ENCODE assay signal across 1 cellular context in the genomic region with DNA sequence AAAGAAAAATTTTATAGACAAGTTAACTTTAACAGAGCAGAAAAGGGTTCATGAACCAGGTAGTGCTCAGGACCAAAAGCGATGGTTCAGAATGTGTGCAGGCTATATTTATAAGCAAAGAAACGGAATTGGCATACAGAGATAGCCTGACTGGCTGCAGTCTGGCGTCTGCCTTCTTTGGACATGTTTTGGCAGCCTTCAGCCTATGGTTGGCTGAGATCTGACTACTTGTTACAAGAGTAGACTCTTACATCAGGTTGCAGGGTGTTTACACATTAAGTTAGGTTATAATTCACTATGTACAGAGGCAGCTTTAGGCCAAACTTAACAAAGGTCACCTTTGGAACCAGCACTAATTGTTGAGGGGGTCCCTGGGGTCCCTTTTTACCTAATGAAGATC.
TF ChIP-seq lines count a peak whose summit lies in the region.

No MANE protein-coding gene starts in this region.

TF ChIP-seq in IMR-90, 13 proteins besides CTCF, POLR2A, EP300 and RAD21:
- TF ChIP-seq MXI1 (IDR thresholded peaks at IDR 0.05; ENCODE audit: borderline replicate concordance, low read depth, low read length): no peak
- no peak for TF ChIP-seq MAZ (IDR thresholded peaks at IDR 0.05; ENCODE audit: borderline replicate concordance, low read depth, low read length)
- TF ChIP-seq RCOR1 (IDR thresholded peaks at IDR 0.05; ENCODE audit: insufficient replicate concordance, low read length): no peak
- no peak for TF ChIP-seq BHLHE40 (IDR thresholded peaks at IDR 0.05; ENCODE audit: low read depth, low read length)
- TF ChIP-seq CEBPB (IDR thresholded peaks at IDR 0.05; ENCODE audit: low read depth, low read length): no peak
- TF ChIP-seq, protein P1, sequence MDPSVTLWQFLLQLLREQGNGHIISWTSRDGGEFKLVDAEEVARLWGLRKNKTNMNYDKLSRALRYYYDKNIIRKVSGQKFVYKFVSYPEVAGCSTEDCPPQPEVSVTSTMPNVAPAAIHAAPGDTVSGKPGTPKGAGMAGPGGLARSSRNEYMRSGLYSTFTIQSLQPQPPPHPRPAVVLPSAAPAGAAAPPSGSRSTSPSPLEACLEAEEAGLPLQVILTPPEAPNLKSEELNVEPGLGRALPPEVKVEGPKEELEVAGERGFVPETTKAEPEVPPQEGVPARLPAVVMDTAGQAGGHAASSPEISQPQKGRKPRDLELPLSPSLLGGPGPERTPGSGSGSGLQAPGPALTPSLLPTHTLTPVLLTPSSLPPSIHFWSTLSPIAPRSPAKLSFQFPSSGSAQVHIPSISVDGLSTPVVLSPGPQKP (IDR thresholded peaks at IDR 0.05; ENCODE audit: borderline replicate concordance, low read depth, low read length): no peak
- TF ChIP-seq MAFK (IDR thresholded peaks at IDR 0.05; ENCODE audit: low read depth, low read length): no peak
- TF ChIP-seq FOS (IDR thresholded peaks at IDR 0.05; ENCODE audit: low read depth, low read length): no peak
- TF ChIP-seq, protein P2, sequence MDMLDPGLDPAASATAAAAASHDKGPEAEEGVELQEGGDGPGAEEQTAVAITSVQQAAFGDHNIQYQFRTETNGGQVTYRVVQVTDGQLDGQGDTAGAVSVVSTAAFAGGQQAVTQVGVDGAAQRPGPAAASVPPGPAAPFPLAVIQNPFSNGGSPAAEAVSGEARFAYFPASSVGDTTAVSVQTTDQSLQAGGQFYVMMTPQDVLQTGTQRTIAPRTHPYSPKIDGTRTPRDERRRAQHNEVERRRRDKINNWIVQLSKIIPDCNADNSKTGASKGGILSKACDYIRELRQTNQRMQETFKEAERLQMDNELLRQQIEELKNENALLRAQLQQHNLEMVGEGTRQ (IDR thresholded peaks at IDR 0.05; ENCODE audit: low read depth, low read length): no peak
- no peak for TF ChIP-seq RFX5 (IDR thresholded peaks at IDR 0.05; ENCODE audit: low read depth, low read length)
- TF ChIP-seq SMC3 (IDR thresholded peaks at IDR 0.05; ENCODE audit: low read depth, low read length): no peak
- TF ChIP-seq CHD1 (IDR thresholded peaks at IDR 0.05; ENCODE audit: low read depth, low read length): no peak
- no peak for TF ChIP-seq NFE2L2 (IDR thresholded peaks at IDR 0.05; ENCODE audit: low read depth, low read length)
